In the genomic region with DNA sequence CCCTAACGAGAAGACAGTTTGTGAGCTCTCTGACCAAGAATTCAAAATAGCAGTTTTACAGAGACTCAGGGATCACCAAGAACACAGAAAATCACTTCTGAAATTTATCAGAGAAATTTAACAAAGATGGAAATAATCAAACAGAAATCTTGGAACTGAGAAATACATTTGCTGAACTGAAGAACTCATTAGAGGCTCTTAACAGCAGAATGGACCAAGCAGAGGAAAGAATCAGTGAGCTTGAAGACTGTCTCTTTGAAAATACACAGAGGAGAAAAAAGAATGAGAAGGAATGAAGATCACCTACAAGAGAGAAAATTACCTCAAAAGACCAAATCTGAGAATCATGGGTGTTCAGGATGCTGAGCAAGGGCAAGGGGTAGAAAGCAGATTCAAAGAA, we compare ENCODE assay signal across 33 cellular contexts.
"Had no signal": no experiment of that assay in that cellular context is flagged by ENCODE, and none has a peak within 500 bp of the region (broad histone marks: within the 10 kb centered on the region; RNA-seq: fewer than 3 reads in every experiment).

No MANE protein-coding gene starts in this region.

- H3K27me3 Mint-ChIP-seq: activated B cell treated with CpG ODN at 0.5 μM for 24 hours; activated CD8-positive, alpha-beta T cell treated with anti-CD3 and anti-CD28 coated beads for 36 hours; activated naive CD4-positive, alpha-beta T cell treated with anti-CD3 and anti-CD28 coated beads, Interleukin-2, amount 50 U/mL, for 24 hours; activated naive CD8-positive, alpha-beta T cell treated with anti-CD3 and anti-CD28 coated beads for 36 hours; activated naive CD8-positive, alpha-beta T cell treated with anti-CD3 and anti-CD28 coated beads, Interleukin-2, amount 50 U/mL, for 24 hours; activated T-helper 17 cell treated with anti-CD3 and anti-CD28 coated beads, Interleukin-2, amount 50 U/mL, for 72 hours; central memory CD8-positive, alpha-beta T cell; dendritic cell treated with granulocyte-macrophage colony-stimulating factor and Interleukin-4, amounts not matched to agents 40 ng/mL and 50 ng/mL, for 4 days; T-helper 17 cell had no signal

- H3K27ac Mint-ChIP-seq: activated B cell treated with CpG ODN at 0.5 μM for 24 hours; activated CD8-positive, alpha-beta T cell treated with anti-CD3 and anti-CD28 coated beads for 36 hours; activated naive CD4-positive, alpha-beta T cell treated with anti-CD3 and anti-CD28 coated beads for 36 hours; activated naive CD4-positive, alpha-beta T cell treated with anti-CD3 and anti-CD28 coated beads, Interleukin-2, amount 50 U/mL, for 24 hours; activated naive CD8-positive, alpha-beta T cell treated with anti-CD3 and anti-CD28 coated beads for 36 hours; activated naive CD8-positive, alpha-beta T cell treated with anti-CD3 and anti-CD28 coated beads, Interleukin-2, amount 50 U/mL, for 24 hours; activated T-helper 17 cell treated with anti-CD3 and anti-CD28 coated beads, Interleukin-2, amount 50 U/mL, for 72 hours; brain; dendritic cell treated with granulocyte-macrophage colony-stimulating factor and Interleukin-4, amounts not matched to agents 40 ng/mL and 50 ng/mL, for 4 days; endodermal cell; T-helper 17 cell; T-helper 2 cell treated with Interferon-gamma antibody and Interleukin-4, amounts not matched to agents 5 μg/mL and 100 μg/mL, for 36 hours had no signal

- H3K27ac ChIP-seq: adrenal gland, coronary artery, dorsolateral prefrontal cortex, foreskin keratinocyte, gastrocnemius medialis, heart right ventricle, WERI-Rb-1 had no signal

- H3K9me3 Mint-ChIP-seq: endodermal cell had no signal

- ATAC-seq: activated CD4-positive, CD25-positive, alpha-beta regulatory T cell treated with anti-CD3 and anti-CD28 coated beads, Interleukin-2, amount 50 U/mL, for 24 hours; activated CD8-positive, alpha-beta T cell treated with anti-CD3 and anti-CD28 coated beads for 36 hours; activated naive CD8-positive, alpha-beta T cell treated with anti-CD3 and anti-CD28 coated beads, Interleukin-2, amount 50 U/mL, for 24 hours; activated T-cell treated with anti-CD3 and anti-CD28 coated beads, Interleukin-2, amount 50 U/mL, for 4 hours; activated T-helper 17 cell treated with anti-CD3 and anti-CD28 coated beads, Interleukin-2, amount 50 U/mL, for 72 hours; foreskin keratinocyte; gastrocnemius medialis; heart right ventricle; T-helper 17 cell had no signal

- DNase-seq: activated B cell treated with CpG ODN at 0.5 μM for 24 hours; activated CD4-positive, alpha-beta T cell treated with anti-CD3 and anti-CD28 coated beads for 48 hours; activated CD4-positive, alpha-beta T cell treated with anti-CD3 and anti-CD28 coated beads, Interleukin-2, amount 50 U/mL, for 1 hour; activated CD4-positive, alpha-beta T cell treated with anti-CD3 and anti-CD28 coated beads, Interleukin-2, amount 50 U/mL, for 48 hours; activated CD8-positive, alpha-beta memory T cell treated with anti-CD3 and anti-CD28 coated beads for 24 hours; activated CD8-positive, alpha-beta T cell treated with anti-CD3 and anti-CD28 coated beads for 36 hours; activated effector memory CD4-positive, alpha-beta T cell treated with Interleukin-2 at 50 U/mL for 16 hours; activated naive CD4-positive, alpha-beta T cell treated with anti-CD3 and anti-CD28 coated beads for 36 hours; activated naive CD8-positive, alpha-beta T cell treated with anti-CD3 and anti-CD28 coated beads for 36 hours; activated naive CD8-positive, alpha-beta T cell treated with anti-CD3 and anti-CD28 coated beads, Interleukin-2, amount 50 U/mL, for 24 hours; activated T-cell treated with anti-CD3 and anti-CD28 coated beads, Interleukin-2, amount 50 U/mL, for 4 hours; amygdala; aorta; dorsolateral prefrontal cortex; effector memory CD4-positive, alpha-beta T cell; endodermal cell; foreskin keratinocyte; gastrocnemius medialis; heart right ventricle; T-helper 1 cell; T-helper 17 cell; T1000; WERI-Rb-1 had no signal

- FAIRE-seq: bronchial epithelial cell had no signal

- H3K27me3 ChIP-seq: adrenal gland, dorsolateral prefrontal cortex, foreskin keratinocyte, gastrocnemius medialis, heart right ventricle had no signal

- H3K4me1 Mint-ChIP-seq: activated B cell treated with CpG ODN at 0.5 μM for 24 hours; activated naive CD4-positive, alpha-beta T cell treated with anti-CD3 and anti-CD28 coated beads, Interleukin-2, amount 50 U/mL, for 24 hours; activated naive CD8-positive, alpha-beta T cell treated with anti-CD3 and anti-CD28 coated beads for 36 hours; activated naive CD8-positive, alpha-beta T cell treated with anti-CD3 and anti-CD28 coated beads, Interleukin-2, amount 50 U/mL, for 24 hours; central memory CD8-positive, alpha-beta T cell; endodermal cell; T-helper 17 cell had no signal

- H3K36me3 ChIP-seq: adrenal gland had no signal

- H3K4me1 ChIP-seq: adrenal gland, foreskin keratinocyte had no signal

- H3K4me3 ChIP-seq: adrenal gland, coronary artery, dorsolateral prefrontal cortex, gastrocnemius medialis, heart right ventricle had no signal

- H3K9me3 ChIP-seq: adrenal gland, gastrocnemius medialis had no signal

- H3K4me3 Mint-ChIP-seq: activated B cell treated with CpG ODN at 0.5 μM for 24 hours; activated CD8-positive, alpha-beta T cell treated with anti-CD3 and anti-CD28 coated beads for 36 hours; activated naive CD4-positive, alpha-beta T cell treated with anti-CD3 and anti-CD28 coated beads for 36 hours; activated naive CD4-positive, alpha-beta T cell treated with anti-CD3 and anti-CD28 coated beads, Interleukin-2, amount 50 U/mL, for 24 hours; activated naive CD8-positive, alpha-beta T cell treated with anti-CD3 and anti-CD28 coated beads for 36 hours; activated naive CD8-positive, alpha-beta T cell treated with anti-CD3 and anti-CD28 coated beads, Interleukin-2, amount 50 U/mL, for 24 hours; activated T-cell treated with anti-CD3 and anti-CD28 coated beads, Interleukin-2, amount 50 U/mL, for 4 hours; activated T-helper 17 cell treated with anti-CD3 and anti-CD28 coated beads, Interleukin-2, amount 50 U/mL, for 72 hours; brain; central memory CD8-positive, alpha-beta T cell; dendritic cell treated with granulocyte-macrophage colony-stimulating factor and Interleukin-4, amounts not matched to agents 40 ng/mL and 50 ng/mL, for 4 days; endodermal cell; T-helper 17 cell; T-helper 2 cell treated with Interferon-gamma antibody and Interleukin-4, amounts not matched to agents 5 μg/mL and 100 μg/mL, for 36 hours had no signal
